ENCODE assay signal across 1 cellular context in the genomic region with DNA sequence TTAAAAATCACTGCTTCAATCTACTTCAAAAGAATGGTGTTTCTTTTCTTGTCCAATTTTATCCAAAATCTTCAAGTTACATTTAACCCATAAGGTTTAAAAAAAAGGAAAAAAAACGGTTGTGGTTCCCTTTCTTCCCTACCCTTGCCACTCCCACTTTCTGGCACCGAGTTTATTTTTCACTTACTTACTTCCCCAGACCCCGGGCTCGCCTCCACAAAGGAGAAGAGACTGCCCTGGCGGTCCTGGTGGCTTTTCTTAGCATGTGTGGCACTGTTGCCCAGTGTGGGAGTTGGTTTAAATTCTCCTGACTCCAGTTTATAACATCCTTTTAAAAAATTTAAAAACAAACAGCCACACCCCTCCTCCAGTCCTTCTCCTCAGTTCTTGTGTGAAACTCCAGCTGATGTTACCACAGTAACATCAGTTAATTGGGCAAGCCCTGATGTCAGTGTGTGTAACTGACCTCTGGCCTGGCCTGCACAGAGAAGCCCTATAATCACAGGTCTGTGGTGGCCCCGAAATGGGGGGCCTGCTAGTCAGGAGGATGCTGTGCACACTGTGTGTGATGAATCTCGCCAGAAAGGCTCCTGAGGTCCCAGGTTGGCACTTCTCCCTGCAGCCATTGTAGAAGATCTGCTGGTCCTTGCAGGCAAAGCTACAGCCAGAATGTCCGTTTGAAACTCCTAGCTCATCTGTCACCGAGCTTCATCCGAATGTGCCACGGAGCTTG.
TF ChIP-seq lines count a peak whose summit lies in the region.

No MANE protein-coding gene starts in this region.

TF ChIP-seq in K562, 482 proteins besides CTCF, POLR2A, EP300 and RAD21:
- TF ChIP-seq ZNF384 (IDR thresholded peaks at IDR 0.05; ENCODE audit: low read depth, low read length) (peak; percentile 40; the same call in 1 of the 2 replicates), POLR2AphosphoS2 (IDR thresholded peaks at IDR 0.05; ENCODE audit: low read length) (peak; percentile 81; the same call in 1 of the 2 replicates), ZNF212 (CRISPR knock-in tag; IDR thresholded peaks at IDR 0.05) (no peak), TAF7 (tag; IDR thresholded peaks at IDR 0.05) (no peak), POLR3G (IDR thresholded peaks at IDR 0.05; ENCODE audit: extremely low read depth, insufficient read length, insufficient replicate concordance) (no peak), BHLHE40 (IDR thresholded peaks at IDR 0.05; ENCODE audit: low read length) (0 out of 2 replicates have a peak, but pooled peaks have one; percentile 20), RCOR1 (IDR thresholded peaks at IDR 0.05; ENCODE audit: borderline replicate concordance in 1 of 2, low read depth in 2 of 2, low read length in 2 of 2) (0 out of 4 replicates have a peak, but pooled peaks of 1 of the 2 experiments have one; percentile 8), JUND (IDR thresholded peaks at IDR 0.05; ENCODE audit: borderline replicate concordance, low read depth, low read length) (0 out of 2 replicates have a peak, but pooled peaks have one; percentile 25), JUND (tag; IDR thresholded peaks at IDR 0.05; ENCODE audit: borderline replicate concordance, low read depth, low read length) (no peak)
